In the genomic region with DNA sequence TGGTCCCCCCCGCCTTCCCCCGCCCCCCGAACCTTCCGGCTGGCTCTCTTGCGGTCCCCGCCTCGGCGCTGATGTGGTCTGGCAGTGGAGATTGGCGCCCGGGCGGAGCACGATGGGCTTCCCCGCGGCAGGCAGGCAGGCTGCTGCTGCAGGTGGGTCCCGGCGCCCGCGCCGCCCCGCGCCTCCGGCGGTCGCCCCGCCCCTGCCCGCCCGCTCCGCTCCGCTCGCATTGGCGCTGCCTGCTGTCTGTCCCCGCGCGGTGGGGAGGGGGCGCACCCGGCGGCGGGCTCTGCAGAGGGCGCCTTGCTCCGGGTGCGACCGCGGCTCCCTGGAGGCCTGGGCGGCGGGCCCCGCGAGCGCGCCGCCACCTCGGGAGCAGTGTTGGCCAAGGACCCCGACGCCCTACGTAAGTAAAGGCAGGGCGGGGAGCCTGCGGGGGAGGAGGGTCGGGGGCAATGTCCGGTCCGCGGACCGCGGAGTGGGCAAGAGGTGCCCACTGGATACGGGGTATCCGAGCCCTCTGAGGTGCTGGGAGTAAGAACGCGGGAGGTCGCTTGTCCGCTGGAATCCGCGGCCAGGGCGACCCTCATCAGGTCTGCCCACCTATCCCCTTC, we compare ENCODE assay signal across 8 cellular contexts. TPM values are rescaled to one million over a fixed set of nuclear protein-coding genes. Genes with fewer than 3 reads are reported as not detected.
DNase-seq lines count a peak whose midpoint lies in the region; ATAC-seq, FAIRE-seq and TF ChIP-seq lines count a peak whose summit lies in the region.

A gene with protein sequence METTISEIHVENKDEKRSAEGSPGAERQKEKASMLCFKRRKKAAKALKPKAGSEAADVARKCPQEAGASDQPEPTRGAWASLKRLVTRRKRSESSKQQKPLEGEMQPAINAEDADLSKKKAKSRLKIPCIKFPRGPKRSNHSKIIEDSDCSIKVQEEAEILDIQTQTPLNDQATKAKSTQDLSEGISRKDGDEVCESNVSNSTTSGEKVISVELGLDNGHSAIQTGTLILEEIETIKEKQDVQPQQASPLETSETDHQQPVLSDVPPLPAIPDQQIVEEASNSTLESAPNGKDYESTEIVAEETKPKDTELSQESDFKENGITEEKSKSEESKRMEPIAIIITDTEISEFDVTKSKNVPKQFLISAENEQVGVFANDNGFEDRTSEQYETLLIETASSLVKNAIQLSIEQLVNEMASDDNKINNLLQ (plus strand): TSS at position 292 of the 614 bp plus-strand sequence. CDS start 2,896 bp downstream, outside the sequence.

- no peak within 1 kb of the TSS for H3K27ac ChIP-seq in mesendoderm (ENCODE audit: low read depth, low read length)

- H4K5ac ChIP-seq in mesendoderm (ENCODE audit: low read length), result no peak within 1 kb of the TSS

- H2BK15ac ChIP-seq in mesendoderm (replicated peaks; ENCODE audit: low read depth), result no peak within 1 kb of the TSS

- DNase-seq in GM12891 (ENCODE audit: insufficient read length, low spot score) (peak; percentile 50), NCI-H2171 (lab: John Stamatoyannopoulos, UW) (peak; percentile 94), ecto neural progenitor cell (ENCODE audit: low spot score) (peak; percentile 90), mesendoderm (peak; percentile 85), OCI-M2 (lab: John Stamatoyannopoulos, UW; ENCODE audit: unreplicated experiment) (no peak)
- peak; percentile 22 to 23 for DNase-seq in activated CD4-positive, alpha-beta T cell treated with anti-CD3 and anti-CD28 coated beads, Interleukin-2, amount 50 U/mL, for 24 hours (ENCODE audit: low read depth in 1 of 2, low spot score in 1 of 2)
- DNase-seq in stimulated activated CD8-positive, alpha-beta memory T cell treated with anti-CD3 and anti-CD28 coated beads, Interleukin-15, amount 100 ng/mL, for 1 hour (ENCODE audit: low read depth), result peak; percentile 15

- TF ChIP-seq POLR2A in GM12891 (IDR thresholded peaks at IDR 0.05; ENCODE audit: low read depth, low read length), result no peak

- no peaks in the 10 kb centered on the region for H3K79me1 ChIP-seq in mesendoderm (ENCODE audit: low read length)

- peak within 1 kb of the TSS; percentile 54 for H3K4me2 ChIP-seq in mesendoderm (ENCODE audit: low read length)

- ATAC-seq in HG02610 (IDR thresholded peaks at IDR 0.05; ENCODE audit: unreplicated experiment), result peak; percentile 74

- no peak within 1 kb of the TSS for H2BK120ac ChIP-seq in mesendoderm (ENCODE audit: low read depth, low read length)

- no peaks in the 10 kb centered on the region for H3K4me1 ChIP-seq in mesendoderm (ENCODE audit: control insufficient read depth, low read depth, low read length)

- H3K36me3 ChIP-seq in mesendoderm (ENCODE audit: control insufficient read depth, insufficient read depth, low read length), result no peaks in the 10 kb centered on the region

- peak within 1 kb of the TSS; percentile 8 for H3K4me3 ChIP-seq in mesendoderm (ENCODE audit: low read length)

- no CpG with 5 or more reads among the region's 71 CpGs for WGBS in mesendoderm (ENCODE audit: extremely low coverage, insufficient coverage, low lambda C conversion rate)

- no peak within 1 kb of the TSS for H2BK5ac ChIP-seq in mesendoderm (ENCODE audit: low read length)

- no peak within 1 kb of the TSS for H3K23ac ChIP-seq in mesendoderm (ENCODE audit: low read length)

- H4K8ac ChIP-seq in mesendoderm (ENCODE audit: low read depth, low read length), result no peak within 1 kb of the TSS

- H3K56ac ChIP-seq in mesendoderm (ENCODE audit: low read length), result peak within 1 kb of the TSS; percentile 87

- H3K27me3 ChIP-seq in mesendoderm (ENCODE audit: insufficient read depth, low read length, poor library complexity), result no peaks in the 10 kb centered on the region

- peak within 1 kb of the TSS; percentile 92 for H3K18ac ChIP-seq in mesendoderm (ENCODE audit: low read length)

- peak; percentile 55 for FAIRE-seq in GM12891 (lab: Jason Lieb, UNC)

- no peak within 1 kb of the TSS for H3K4ac ChIP-seq in mesendoderm (ENCODE audit: low read depth, low read length)

- peak within 1 kb of the TSS; percentile 53 for H3K9ac ChIP-seq in mesendoderm (ENCODE audit: low read length)

- H2AK5ac ChIP-seq in mesendoderm (ENCODE audit: low read length), result no peak within 1 kb of the TSS

- no peaks in the 10 kb centered on the region for H3K79me2 ChIP-seq in mesendoderm (ENCODE audit: control insufficient read depth, insufficient read depth, low read length)

TF ChIP-seq in GM12891, 5 proteins besides CTCF, POLR2A, EP300 and RAD21:
- TF ChIP-seq SPI1 (IDR thresholded peaks at IDR 0.05; ENCODE audit: low read depth, low read length) (no peak), TAF1 (IDR thresholded peaks at IDR 0.05; ENCODE audit: low read depth, low read length) (no peak), PAX5 (IDR thresholded peaks at IDR 0.05; ENCODE audit: insufficient read depth, low read length, severe bottlenecking) (peak; percentile 41), POU2F2 (IDR thresholded peaks at IDR 0.05; ENCODE audit: low read depth, low read length) (no peak)

RNA-seq across cellular contexts. Expression of the gene that starts here (rescaled TPM):
- 2.3 TPM for polyA plus RNA-seq in GM12891 (2012; ENCODE audit: low read depth, missing spikeins)
- 2.5 TPM for polyA plus RNA-seq in mesendoderm (2013, experiment 1 of 2)
- polyA plus RNA-seq in mesendoderm (2013, experiment 2 of 2), result 2.5 TPM
